In the genomic region with DNA sequence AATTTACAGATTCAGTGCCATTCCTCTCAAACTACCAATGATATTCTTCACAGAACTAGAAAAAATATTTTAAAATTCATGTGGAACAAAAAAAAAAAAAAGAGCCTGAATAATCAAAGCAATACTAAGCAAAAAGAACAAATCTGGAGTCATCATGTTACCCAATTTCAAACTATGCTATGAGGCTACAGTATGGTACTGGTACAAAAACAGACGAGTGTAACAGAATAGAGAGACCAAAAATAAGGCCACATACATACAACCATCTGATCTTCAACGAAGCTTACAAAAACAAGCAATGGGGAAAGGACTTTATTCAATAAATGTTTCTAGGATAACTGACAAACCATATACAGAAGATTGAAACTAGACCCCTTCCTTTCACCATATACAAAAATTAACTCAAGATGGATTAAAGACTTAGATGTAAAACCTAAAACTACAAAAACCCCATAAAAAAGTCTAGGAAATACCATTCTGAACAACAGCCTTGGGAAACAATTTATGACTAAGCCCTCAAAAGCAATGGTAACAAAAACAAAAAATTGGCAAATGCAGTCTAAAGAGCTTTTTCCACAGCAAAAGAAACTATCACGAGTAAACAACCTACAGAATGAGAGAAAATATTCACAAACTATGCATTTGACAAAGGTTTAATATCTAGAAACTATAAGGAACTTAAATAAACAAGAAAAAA, we compare ENCODE assay signal across 17 cellular contexts.
"Had no signal": no experiment of that assay in that cellular context is flagged by ENCODE, and none has a peak within 500 bp of the region (broad histone marks: within the 10 kb centered on the region; RNA-seq: fewer than 3 reads in every experiment).

No MANE protein-coding gene starts in this region.

- H3K4me1 Mint-ChIP-seq: activated naive CD4-positive, alpha-beta T cell treated with anti-CD3 and anti-CD28 coated beads, Interleukin-2, amount 10 ng/mL, durations not matched to agents 7 days and 5 days; naive B cell; stimulated activated effector memory CD8-positive, alpha-beta T cell treated with anti-CD3 and anti-CD28 coated beads, Interleukin-12 subunit alpha, Interleukin-12 subunit beta, amount 100 ng/mL, for 72 hours; T-helper 17 cell had no signal

- H3K9me3 ChIP-seq: adrenal gland, breast epithelium, gastroesophageal sphincter, tibial artery, vagina had no signal

- H3K36me3 Mint-ChIP-seq: activated naive CD4-positive, alpha-beta T cell treated with anti-CD3 and anti-CD28 coated beads, Interleukin-2, amount 10 ng/mL, durations not matched to agents 7 days and 5 days; naive B cell; stimulated activated effector memory CD8-positive, alpha-beta T cell treated with anti-CD3 and anti-CD28 coated beads, Interleukin-12 subunit alpha, Interleukin-12 subunit beta, amount 100 ng/mL, for 72 hours had no signal

- FAIRE-seq: endometrium, small intestine had no signal

- ATAC-seq: activated CD4-positive, CD25-positive, alpha-beta regulatory T cell treated with anti-CD3 and anti-CD28 coated beads, Interleukin-2, amount 50 U/mL, for 24 hours; esophagus mucosa; gastroesophageal sphincter; stimulated activated effector memory CD8-positive, alpha-beta T cell treated with anti-CD3 and anti-CD28 coated beads, Interleukin-12 subunit alpha, Interleukin-12 subunit beta, amount 100 ng/mL, for 72 hours; T-helper 17 cell had no signal

- H3K27me3 Mint-ChIP-seq: activated naive CD4-positive, alpha-beta T cell treated with anti-CD3 and anti-CD28 coated beads, Interleukin-2, amount 10 ng/mL, durations not matched to agents 7 days and 5 days; naive B cell; T-helper 17 cell had no signal

- H3K27ac ChIP-seq: adrenal gland, breast epithelium, gastroesophageal sphincter, tibial artery, vagina had no signal

- H3K36me3 ChIP-seq: adrenal gland, breast epithelium, gastroesophageal sphincter, tibial artery, vagina had no signal

- DNase-seq: activated naive CD4-positive, alpha-beta T cell treated with anti-CD3 and anti-CD28 coated beads, Interleukin-2, amount 10 ng/mL, durations not matched to agents 7 days and 5 days; adrenal gland; hippocampal formation; midbrain; naive B cell; posterior cingulate gyrus; small intestine; T-helper 17 cell; tibial artery had no signal

- H3K4me3 ChIP-seq: adrenal gland, breast epithelium, gastroesophageal sphincter, tibial artery, vagina had no signal

- H3K27ac Mint-ChIP-seq: activated naive CD4-positive, alpha-beta T cell treated with anti-CD3 and anti-CD28 coated beads, Interleukin-2, amount 10 ng/mL, durations not matched to agents 7 days and 5 days; activated T-helper 2 cell treated with anti-CD3 and anti-CD28 coated beads, Interferon-gamma antibody, Interleukin-2, Interleukin-4, amounts not matched to agents 10 μg/mL and 5 μg/mL and 100 μg/mL, durations not matched to agents 14 hours and 24 hours and 36 hours; naive B cell; stimulated activated effector memory CD8-positive, alpha-beta T cell treated with anti-CD3 and anti-CD28 coated beads, Interleukin-12 subunit alpha, Interleukin-12 subunit beta, amount 100 ng/mL, for 72 hours; T-helper 17 cell had no signal

- H3K27me3 ChIP-seq: adrenal gland, breast epithelium, gastroesophageal sphincter, tibial artery, vagina had no signal

- H3K4me1 ChIP-seq: adrenal gland, breast epithelium, gastroesophageal sphincter, tibial artery, vagina had no signal

- H3K4me3 Mint-ChIP-seq: activated naive CD4-positive, alpha-beta T cell treated with anti-CD3 and anti-CD28 coated beads, Interleukin-2, amount 10 ng/mL, durations not matched to agents 7 days and 5 days; naive B cell; stimulated activated effector memory CD8-positive, alpha-beta T cell treated with anti-CD3 and anti-CD28 coated beads, Interleukin-12 subunit alpha, Interleukin-12 subunit beta, amount 100 ng/mL, for 72 hours; T-helper 17 cell had no signal
